Comparison of ENCODE assay signal across 30 cellular contexts in the genomic region with DNA sequence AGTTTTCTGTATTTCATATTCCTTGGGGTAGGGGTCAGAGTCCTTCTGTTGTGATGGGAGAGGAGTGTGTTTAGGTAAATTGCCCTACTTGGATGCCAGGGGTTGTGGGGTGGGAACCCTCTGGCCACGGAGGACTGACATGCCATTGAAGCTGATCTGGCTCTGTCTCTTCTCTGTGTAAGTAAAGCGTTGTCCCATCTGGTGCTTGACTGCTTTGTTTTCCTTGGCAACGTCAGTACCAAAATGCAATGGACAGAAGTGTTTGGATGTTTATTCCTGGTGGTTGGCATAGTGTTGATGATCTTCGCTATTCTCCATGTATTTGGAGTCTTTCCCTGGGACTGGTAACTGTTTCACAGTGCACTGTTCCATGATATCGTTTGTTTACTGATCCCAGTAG.
"Had no signal": no experiment of that assay in that cellular context is flagged by ENCODE, and none has a peak within 500 bp of the region (broad histone marks: within the 10 kb centered on the region; RNA-seq: fewer than 3 reads in every experiment).

No MANE protein-coding gene starts in this region.

- H3K36me3 ChIP-seq: ascending aorta, heart right ventricle, neutrophil, right lobe of liver, upper lobe of left lung had no signal

- H3K4me1 ChIP-seq: ascending aorta, foreskin keratinocyte, heart right ventricle, right lobe of liver had no signal

- H3K27ac Mint-ChIP-seq: activated CD4-positive, alpha-beta T cell treated with anti-CD3 and anti-CD28 coated beads for 36 hours; activated naive CD4-positive, alpha-beta T cell treated with anti-CD3 and anti-CD28 coated beads, Interleukin-2, amount 10 ng/mL, durations not matched to agents 7 days and 5 days; activated naive CD8-positive, alpha-beta T cell treated with anti-CD3 and anti-CD28 coated beads, Interleukin-2, amount 10 ng/mL, durations not matched to agents 7 days and 5 days; brain; effector memory CD8-positive, alpha-beta T cell; naive B cell; nephron progenitor cell; T-cell had no signal

- H3K27me3 ChIP-seq: ascending aorta, foreskin keratinocyte, right lobe of liver, upper lobe of left lung had no signal

- H3K4me3 Mint-ChIP-seq: activated CD4-positive, alpha-beta T cell treated with anti-CD3 and anti-CD28 coated beads for 36 hours; activated naive CD4-positive, alpha-beta T cell treated with anti-CD3 and anti-CD28 coated beads, Interleukin-2, amount 10 ng/mL, durations not matched to agents 7 days and 5 days; activated naive CD8-positive, alpha-beta T cell treated with anti-CD3 and anti-CD28 coated beads, Interleukin-2, amount 10 ng/mL, durations not matched to agents 7 days and 5 days; brain; effector memory CD8-positive, alpha-beta T cell; naive B cell; nephron progenitor cell; T-cell had no signal

- H3K4me1 Mint-ChIP-seq: activated CD4-positive, alpha-beta T cell treated with anti-CD3 and anti-CD28 coated beads for 36 hours; activated naive CD4-positive, alpha-beta T cell treated with anti-CD3 and anti-CD28 coated beads, Interleukin-2, amount 10 ng/mL, durations not matched to agents 7 days and 5 days; activated naive CD8-positive, alpha-beta T cell treated with anti-CD3 and anti-CD28 coated beads, Interleukin-2, amount 10 ng/mL, durations not matched to agents 7 days and 5 days; naive B cell; T-cell had no signal

- H3K9me3 ChIP-seq: ascending aorta, heart right ventricle, mucosa of descending colon, neutrophil, right lobe of liver, upper lobe of left lung had no signal

- ATAC-seq: activated CD4-positive, alpha-beta T cell treated with anti-CD3 and anti-CD28 coated beads for 36 hours; effector memory CD8-positive, alpha-beta T cell; heart right ventricle; left lobe of liver; mucosa of descending colon; right lobe of liver; stimulated activated naive CD8-positive, alpha-beta T cell treated with anti-CD3 and anti-CD28 coated beads, Interleukin-15, Interleukin-2, amounts not matched to agents 100 U/mL and 50 U/mL, for 24 hours; T-cell had no signal

- H3K4me3 ChIP-seq: ascending aorta, coronary artery, dorsolateral prefrontal cortex, heart right ventricle, lung, mucosa of descending colon, right lobe of liver, skin epidermis, upper lobe of left lung had no signal

- H3K36me3 Mint-ChIP-seq: activated naive CD4-positive, alpha-beta T cell treated with anti-CD3 and anti-CD28 coated beads, Interleukin-2, amount 10 ng/mL, durations not matched to agents 7 days and 5 days; activated naive CD8-positive, alpha-beta T cell treated with anti-CD3 and anti-CD28 coated beads, Interleukin-2, amount 10 ng/mL, durations not matched to agents 7 days and 5 days; brain; T-cell had no signal

- DNase-seq: activated CD4-positive, alpha-beta T cell treated with anti-CD3 and anti-CD28 coated beads for 36 hours; activated CD4-positive, alpha-beta T cell treated with anti-CD3 and anti-CD28 coated beads, Interleukin-2, amount 50 U/mL, for 4 hours; activated CD4-positive, CD25-positive, alpha-beta regulatory T cell; activated CD8-positive, alpha-beta memory T cell treated with anti-CD3 and anti-CD28 coated beads for 24 hours; activated gamma-delta T cell; activated naive CD4-positive, alpha-beta T cell treated with anti-CD3 and anti-CD28 coated beads, Interleukin-2, amount 10 ng/mL, durations not matched to agents 7 days and 5 days; activated naive CD8-positive, alpha-beta T cell treated with anti-CD3 and anti-CD28 coated beads, Interleukin-2, amount 10 ng/mL, durations not matched to agents 7 days and 5 days; activated T-cell treated with anti-CD3 and anti-CD28 coated beads, Interleukin-2, amount 50 U/mL, for 1 hour; dorsolateral prefrontal cortex; effector memory CD8-positive, alpha-beta T cell; heart right ventricle; kidney glomerular epithelial cell; mesendoderm; mucosa of descending colon; naive B cell; nephron progenitor cell; right lobe of liver; stimulated activated CD4-positive, alpha-beta T cell treated with anti-CD3 and anti-CD28 coated beads, Interleukin-12 subunit alpha, Interleukin-12 subunit beta, amount 100 ng/mL, for 4 hours; stimulated activated CD4-positive, alpha-beta T cell treated with anti-CD3 and anti-CD28 coated beads, Interleukin-4, amount 100 ng/mL, for 1 hour; stimulated activated naive CD8-positive, alpha-beta T cell treated with anti-CD3 and anti-CD28 coated beads, Interleukin-15, Interleukin-2, amounts not matched to agents 100 U/mL and 50 U/mL, for 24 hours; T-cell had no signal

- H3K27ac ChIP-seq: ascending aorta, coronary artery, dorsolateral prefrontal cortex, foreskin keratinocyte, heart right ventricle, neutrophil, right lobe of liver, skin epidermis, upper lobe of left lung had no signal

- H3K9me3 Mint-ChIP-seq: activated naive CD4-positive, alpha-beta T cell treated with anti-CD3 and anti-CD28 coated beads, Interleukin-2, amount 10 ng/mL, durations not matched to agents 7 days and 5 days; activated naive CD8-positive, alpha-beta T cell treated with anti-CD3 and anti-CD28 coated beads, Interleukin-2, amount 10 ng/mL, durations not matched to agents 7 days and 5 days; effector memory CD8-positive, alpha-beta T cell had no signal
